In genomic region chr1:117467336-117467735, GRCh38 we compare ENCODE assay signal across 12 cellular contexts.
"Had no signal": no experiment of that assay in that cellular context is flagged by ENCODE, and none has a peak within 500 bp of the region (broad histone marks: within the 10 kb centered on the region; RNA-seq: fewer than 3 reads in every experiment).

No MANE protein-coding gene starts in this region.

- DNase-seq: activated CD4-positive, alpha-beta T cell treated with anti-CD3 and anti-CD28 coated beads for 36 hours; activated CD4-positive, alpha-beta T cell treated with anti-CD3 and anti-CD28 coated beads, Interleukin-2, amount 50 U/mL, for 48 hours; amniotic stem cell; body of pancreas; caudate nucleus; immature natural killer cell; mesendoderm; naive thymus-derived CD4-positive, alpha-beta T cell; stimulated activated CD4-positive, alpha-beta T cell treated with anti-CD3 and anti-CD28 coated beads, Interleukin-4, amount 100 ng/mL, for 24 hours; stomach; testis had no signal

- H3K9me3 ChIP-seq: body of pancreas, stomach, testis had no signal

- H3K79me2 ChIP-seq: parathyroid adenoma had no signal

- H3K4me3 ChIP-seq: body of pancreas, stomach, testis had no signal

- H2AFZ ChIP-seq: parathyroid adenoma had no signal

- H3K27ac ChIP-seq: body of pancreas, parathyroid adenoma, stomach, testis had no signal

- H3K9ac ChIP-seq: parathyroid adenoma had no signal

- H3K4me1 ChIP-seq: body of pancreas, parathyroid adenoma, stomach, testis had no signal

- H3K27me3 ChIP-seq: body of pancreas, stomach, testis had no signal
